In genomic region chr2:219207254-219207883, GRCh38 we compare ENCODE assay signal across 8 cellular contexts.
A peak's percentile ranks its signal among the peaks of the same experiment; 100 is the strongest.
DNase-seq lines count a peak whose midpoint lies in the region; ATAC-seq and TF ChIP-seq lines count a peak whose summit lies in the region.

No MANE protein-coding gene starts in this region.

- H3K36me3 ChIP-seq in BLaER1 (peaks cover 39% of the 10 kb centered on the region), OCI-LY3 (replicated peaks; ENCODE audit: low read depth, low read length) (no peaks in the 10 kb centered on the region), endocrine pancreas (ENCODE audit: control insufficient read depth, insufficient read depth, low read length) (peaks cover 6% of the 10 kb centered on the region)

- H3K4me2 ChIP-seq in BLaER1: peak overlapping the region; percentile 95
- peak overlapping the region; percentile 95 for H3K4me2 ChIP-seq in OCI-LY3 (ENCODE audit: low read length)

- H3K79me2 ChIP-seq in OCI-LY3 (ENCODE audit: low read length): no peaks in the 10 kb centered on the region

- DNase-seq in NCI-H2029 (lab: John Stamatoyannopoulos, UW) (no peak), DMS 273 treated with DMSO at 0.1 percent for 48 hours (lab: John Stamatoyannopoulos, UW) (no peak)
- no peak for DNase-seq in activated CD8-positive, alpha-beta memory T cell treated with anti-CD3 and anti-CD28 coated beads, Interleukin-2, amount 50 U/mL, for 48 hours

- TF ChIP-seq CTCF in OCI-LY3 (IDR thresholded peaks at IDR 0.05; ENCODE audit: low read depth, low read length): no peak
- no peak for TF ChIP-seq CTCF in nephron (IDR thresholded peaks at IDR 0.05; ENCODE audit: unreplicated experiment in 3 of 3)

- peak overlapping the region; percentile 83 to 97 (median 92) for H3K4me3 Mint-ChIP-seq in nephron

- ATAC-seq in HG02970 (IDR thresholded peaks at IDR 0.05; ENCODE audit: low FRiP score, unreplicated experiment): no peak

- no peaks in the 10 kb centered on the region for H3K27me3 ChIP-seq in BLaER1
- no peaks in the 10 kb centered on the region for H3K27me3 ChIP-seq in OCI-LY3 (ENCODE audit: low read depth, low read length)
- no peaks in the 10 kb centered on the region for H3K27me3 ChIP-seq in endocrine pancreas (ENCODE audit: control insufficient read depth, insufficient read depth, low read length)

- H3K27me3 Mint-ChIP-seq in nephron (ENCODE audit: low read depth): peaks cover 7% of the 10 kb centered on the region

- H3K4me1 ChIP-seq in BLaER1 (peaks cover 40% of the 10 kb centered on the region), OCI-LY3 (ENCODE audit: low read length) (peaks cover 7% of the 10 kb centered on the region), endocrine pancreas (ENCODE audit: control insufficient read depth, insufficient read depth, low read length) (no peaks in the 10 kb centered on the region)

- H3K4me1 Mint-ChIP-seq in nephron: peaks cover 23% of the 10 kb centered on the region

- H3K4me3 ChIP-seq in BLaER1 (peak overlapping the region; percentile 66), OCI-LY3 (ENCODE audit: low read length) (peak overlapping the region; percentile 91), endocrine pancreas (ENCODE audit: control insufficient read depth, insufficient read depth, low read length) (no peak overlapping the region)

- H2AFZ ChIP-seq in OCI-LY3 (ENCODE audit: low read depth, low read length): no peak overlapping the region

- peaks cover 28% of the 10 kb centered on the region for H3K36me3 Mint-ChIP-seq in nephron (ENCODE audit: low read depth)

- H4K20me1 ChIP-seq in BLaER1 (no peaks in the 10 kb centered on the region), OCI-LY3 (ENCODE audit: insufficient read depth, low read length) (no peaks in the 10 kb centered on the region)

- H3K27ac Mint-ChIP-seq in nephron: peak overlapping the region in 2 of 3 experiments; percentile 85 to 97

- no peaks in the 10 kb centered on the region for H3K9me3 Mint-ChIP-seq in nephron

- peak overlapping the region; percentile 78 for H3K9ac ChIP-seq in BLaER1
- peak overlapping the region; percentile 86 for H3K9ac ChIP-seq in OCI-LY3 (ENCODE audit: low read length)
- H3K9ac ChIP-seq in endocrine pancreas (ENCODE audit: control insufficient read depth, insufficient read depth, low read length): peak overlapping the region; percentile 6

- no peaks in the 10 kb centered on the region for H3K9me3 ChIP-seq in BLaER1
- H3K9me3 ChIP-seq in OCI-LY3 (ENCODE audit: insufficient read depth, low read length): no peaks in the 10 kb centered on the region
- H3K9me3 ChIP-seq in endocrine pancreas (ENCODE audit: control insufficient read depth, low read length): no peaks in the 10 kb centered on the region

- H3K27ac ChIP-seq in BLaER1 (peak overlapping the region; percentile 58), OCI-LY3 (ENCODE audit: low read length) (no peak overlapping the region)

Comparison
In these comparisons a context has a peak if more than half of its experiments do, and no peak if none do; other contexts are left out.
1. H3K9ac ChIP-seq: peak in every context shown above with its lines; median percentile 86 in OCI-LY3; 78 in BLaER1; 6 in endocrine pancreas.